Comparison of ENCODE assay signal across 1 cellular context in the genomic region with DNA sequence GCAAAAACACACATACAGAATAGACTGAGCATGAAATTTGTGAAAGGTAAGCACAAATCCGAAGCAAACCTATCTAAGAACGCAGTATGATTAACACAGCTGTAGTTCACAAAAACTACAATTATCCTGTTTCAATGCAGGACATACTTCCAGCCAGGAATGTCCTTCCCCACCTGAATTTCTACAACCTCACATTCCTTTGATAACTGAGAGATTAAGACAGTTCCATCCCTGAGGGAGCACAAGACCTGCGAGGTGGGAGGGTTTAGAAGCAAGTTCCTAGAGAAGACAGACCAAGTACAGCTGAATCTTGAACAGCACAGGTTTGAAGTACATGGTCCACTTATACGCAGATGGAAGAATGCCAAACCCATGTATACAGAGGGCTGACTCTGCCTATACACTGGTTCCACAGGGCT.
TF ChIP-seq lines count a peak whose summit lies in the region.

No MANE protein-coding gene starts in this region.

TF ChIP-seq in HepG2, 621 proteins besides CTCF, POLR2A, EP300 and RAD21:
- TF ChIP-seq HNF4A (CRISPR knock-in tag; IDR thresholded peaks at IDR 0.05) (peak; percentile 35), MAFK (conservative IDR thresholded peaks at IDR 0.05 in 1 of 2, IDR thresholded peaks at IDR 0.05 in 1 of 2; ENCODE audit: low read length in 2 of 2) (peak; percentile 30 to 52; a peak in 2 of 4 replicates), SMAD9 (CRISPR knock-in tag; IDR thresholded peaks at IDR 0.05) (no peak), CBFB (CRISPR knock-in tag; IDR thresholded peaks at IDR 0.05) (no peak)
- TF ChIP-seq, protein P1, sequence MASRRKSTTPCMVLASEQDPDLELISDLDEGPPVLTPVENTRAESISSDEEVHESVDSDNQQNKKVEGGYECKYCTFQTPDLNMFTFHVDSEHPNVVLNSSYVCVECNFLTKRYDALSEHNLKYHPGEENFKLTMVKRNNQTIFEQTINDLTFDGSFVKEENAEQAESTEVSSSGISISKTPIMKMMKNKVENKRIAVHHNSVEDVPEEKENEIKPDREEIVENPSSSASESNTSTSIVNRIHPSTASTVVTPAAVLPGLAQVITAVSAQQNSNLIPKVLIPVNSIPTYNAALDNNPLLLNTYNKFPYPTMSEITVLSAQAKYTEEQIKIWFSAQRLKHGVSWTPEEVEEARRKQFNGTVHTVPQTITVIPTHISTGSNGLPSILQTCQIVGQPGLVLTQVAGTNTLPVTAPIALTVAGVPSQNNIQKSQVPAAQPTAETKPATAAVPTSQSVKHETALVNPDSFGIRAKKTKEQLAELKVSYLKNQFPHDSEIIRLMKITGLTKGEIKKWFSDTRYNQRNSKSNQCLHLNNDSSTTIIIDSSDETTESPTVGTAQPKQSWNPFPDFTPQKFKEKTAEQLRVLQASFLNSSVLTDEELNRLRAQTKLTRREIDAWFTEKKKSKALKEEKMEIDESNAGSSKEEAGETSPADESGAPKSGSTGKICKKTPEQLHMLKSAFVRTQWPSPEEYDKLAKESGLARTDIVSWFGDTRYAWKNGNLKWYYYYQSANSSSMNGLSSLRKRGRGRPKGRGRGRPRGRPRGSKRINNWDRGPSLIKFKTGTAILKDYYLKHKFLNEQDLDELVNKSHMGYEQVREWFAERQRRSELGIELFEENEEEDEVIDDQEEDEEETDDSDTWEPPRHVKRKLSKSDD (CRISPR knock-in tag; IDR thresholded peaks at IDR 0.05; ENCODE audit: low read depth) = no peak
TF ChIP-seq in HepG2: peak in this region for 2.
